ENCODE assay signal across 1 cellular context in the genomic region with DNA sequence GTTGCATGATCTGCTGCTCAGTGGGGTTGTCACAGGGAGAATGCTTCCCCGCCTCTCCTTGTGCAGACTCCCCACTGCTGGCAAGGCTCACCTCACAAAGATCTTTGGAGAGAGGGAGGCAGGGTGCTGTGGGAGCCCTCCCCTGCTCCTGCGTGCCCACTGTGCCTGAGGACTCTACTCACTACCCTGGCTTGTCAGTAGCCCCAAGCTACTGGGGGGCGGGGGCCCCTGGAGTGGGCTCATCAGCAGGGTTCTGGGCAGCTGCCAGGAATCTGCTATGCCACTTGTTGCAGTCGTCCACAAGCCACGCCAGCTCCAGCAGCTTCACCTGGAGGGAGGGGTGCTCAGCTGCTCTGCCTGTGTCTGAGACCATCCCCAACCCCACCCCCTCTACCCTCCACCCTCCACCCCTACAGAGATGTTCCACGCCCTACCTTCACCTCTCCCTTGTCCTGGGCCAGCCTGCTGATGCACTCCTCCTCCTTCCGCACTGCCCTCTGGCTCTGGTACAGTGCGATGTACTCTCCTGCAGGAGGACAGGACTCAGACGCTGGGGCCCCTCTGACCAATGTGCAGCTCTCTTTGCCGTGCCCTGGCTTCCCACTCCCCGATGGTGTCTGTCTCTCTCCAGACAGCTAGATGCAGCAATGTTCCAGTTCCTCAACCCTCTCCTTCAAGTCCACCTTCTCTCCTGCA.
TF ChIP-seq lines count a peak whose summit lies in the region.

No MANE protein-coding gene starts in this region.

TF ChIP-seq in K562, 482 proteins besides CTCF, POLR2A, EP300 and RAD21 (continued from another document):
- TF ChIP-seq UBTF (IDR thresholded peaks at IDR 0.05; ENCODE audit: borderline replicate concordance in 1 of 2, low read depth in 2 of 2, low read length in 2 of 2) (no peak), ZNF282 (CRISPR knock-in tag; IDR thresholded peaks at IDR 0.05) (no peak), NFXL1 (CRISPR knock-in tag; IDR thresholded peaks at IDR 0.05) (no peak), ZFP1 (CRISPR knock-in tag; IDR thresholded peaks at IDR 0.05) (no peak), ZNF253 (CRISPR knock-in tag; conservative IDR thresholded peaks at IDR 0.05) (no peak), HOMEZ (CRISPR knock-in tag; IDR thresholded peaks at IDR 0.05) (no peak), THRAP3 (IDR thresholded peaks at IDR 0.05; ENCODE audit: borderline replicate concordance) (no peak), EGR1 (conservative IDR thresholded peaks at IDR 0.05) (no peak)
